ENCODE assay signal across 1 cellular context in the genomic region with DNA sequence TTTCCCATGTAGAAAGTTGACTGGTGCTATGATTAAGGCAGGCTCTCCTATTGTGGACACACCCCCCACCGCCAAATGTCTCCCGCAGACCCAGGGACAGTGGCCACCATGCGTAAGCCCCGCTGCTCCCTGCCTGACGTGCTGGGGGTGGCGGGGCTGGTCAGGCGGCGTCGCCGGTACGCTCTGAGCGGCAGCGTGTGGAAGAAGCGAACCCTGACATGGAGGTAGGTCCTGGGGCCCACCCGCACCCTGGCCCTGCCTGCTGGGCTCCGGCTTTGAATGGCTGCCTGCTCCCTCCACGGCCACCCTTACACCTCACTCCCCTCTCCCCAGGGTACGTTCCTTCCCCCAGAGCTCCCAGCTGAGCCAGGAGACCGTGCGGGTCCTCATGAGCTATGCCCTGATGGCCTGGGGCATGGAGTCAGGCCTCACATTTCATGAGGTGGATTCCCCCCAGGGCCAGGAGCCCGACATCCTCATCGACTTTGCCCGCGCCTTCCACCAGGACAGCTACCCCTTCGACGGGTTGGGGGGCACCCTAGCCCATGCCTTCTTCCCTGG.
TF ChIP-seq lines count a peak whose summit lies in the region.

No MANE protein-coding gene starts in this region.

TF ChIP-seq in HepG2, 621 proteins besides CTCF, POLR2A, EP300 and RAD21:
- TF ChIP-seq, protein P1, sequence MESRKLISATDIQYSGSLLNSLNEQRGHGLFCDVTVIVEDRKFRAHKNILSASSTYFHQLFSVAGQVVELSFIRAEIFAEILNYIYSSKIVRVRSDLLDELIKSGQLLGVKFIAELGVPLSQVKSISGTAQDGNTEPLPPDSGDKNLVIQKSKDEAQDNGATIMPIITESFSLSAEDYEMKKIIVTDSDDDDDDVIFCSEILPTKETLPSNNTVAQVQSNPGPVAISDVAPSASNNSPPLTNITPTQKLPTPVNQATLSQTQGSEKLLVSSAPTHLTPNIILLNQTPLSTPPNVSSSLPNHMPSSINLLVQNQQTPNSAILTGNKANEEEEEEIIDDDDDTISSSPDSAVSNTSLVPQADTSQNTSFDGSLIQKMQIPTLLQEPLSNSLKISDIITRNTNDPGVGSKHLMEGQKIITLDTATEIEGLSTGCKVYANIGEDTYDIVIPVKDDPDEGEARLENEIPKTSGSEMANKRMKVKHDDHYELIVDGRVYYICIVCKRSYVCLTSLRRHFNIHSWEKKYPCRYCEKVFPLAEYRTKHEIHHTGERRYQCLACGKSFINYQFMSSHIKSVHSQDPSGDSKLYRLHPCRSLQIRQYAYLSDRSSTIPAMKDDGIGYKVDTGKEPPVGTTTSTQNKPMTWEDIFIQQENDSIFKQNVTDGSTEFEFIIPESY (CRISPR knock-in tag; IDR thresholded peaks at IDR 0.05) = peak; percentile 9; the same call in 1 of the 2 replicates
- peak; percentile 19 for TF ChIP-seq AGO2 (optimal IDR thresholded peaks at IDR 0.05; ENCODE audit: low read depth, low read length)
- no peak for TF ChIP-seq EHMT2 (IDR thresholded peaks at IDR 0.05; ENCODE audit: borderline replicate concordance, low read depth, low read length)
TF ChIP-seq in HepG2: peak in this region for 2.
